25 cellular contexts compared by ENCODE assay signal in the genomic region with DNA sequence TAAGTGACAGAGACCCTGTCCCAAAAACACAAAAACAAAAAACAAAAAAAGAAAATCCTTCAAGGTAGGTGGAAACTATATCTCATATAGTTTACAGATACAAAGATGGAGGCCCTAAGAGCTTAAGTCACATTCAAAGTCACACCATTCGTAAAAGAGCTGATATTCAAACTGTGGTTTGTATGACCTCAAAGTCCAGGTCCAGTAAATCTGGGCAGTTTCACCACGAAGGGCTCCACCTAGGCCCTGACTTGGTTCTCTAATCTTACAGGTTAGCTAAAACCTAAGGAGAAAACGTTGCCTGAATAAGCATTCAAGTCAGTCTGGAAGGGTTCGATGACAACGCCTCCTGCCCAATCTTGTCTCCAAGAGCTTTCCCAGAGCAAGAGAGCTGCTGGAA.
"Had no signal": no experiment of that assay in that cellular context is flagged by ENCODE, and none has a peak within 500 bp of the region (broad histone marks: within the 10 kb centered on the region; RNA-seq: fewer than 3 reads in every experiment).

No MANE protein-coding gene starts in this region.

- H3K36me3 ChIP-seq: esophagus muscularis mucosa, gastroesophageal sphincter, sigmoid colon had no signal

- H3K27ac ChIP-seq: coronary artery, esophagus muscularis mucosa, foreskin keratinocyte, gastroesophageal sphincter, heart left ventricle, psoas muscle, sigmoid colon, spleen, testis, tibial artery had no signal

- H3K27me3 ChIP-seq: esophagus muscularis mucosa, foreskin keratinocyte, gastroesophageal sphincter, heart left ventricle, sigmoid colon, spleen, testis, tibial artery had no signal

- ATAC-seq: foreskin keratinocyte; gastroesophageal sphincter; heart left ventricle; naive thymus-derived CD8-positive, alpha-beta T cell; psoas muscle; right cardiac atrium; stimulated activated memory B cell treated with anti-CD40 and anti-IgM and Interleukin-4, amounts not matched to agents 10 μg/mL and 1 μg/mL and 100 μg/mL, for 72 hours; stimulated activated naive CD8-positive, alpha-beta T cell treated with anti-CD3 and anti-CD28 coated beads, Interleukin-15, Interleukin-2, amounts not matched to agents 100 U/mL and 50 U/mL, for 24 hours had no signal

- H3K4me3 ChIP-seq: coronary artery, esophagus muscularis mucosa, gastroesophageal sphincter, heart left ventricle, lung, psoas muscle, sigmoid colon, spleen, testis, tibial artery had no signal

- H3K9me3 ChIP-seq: esophagus muscularis mucosa, sigmoid colon, testis had no signal

- DNase-seq: dermis blood vessel endothelial cell; effector memory CD4-positive, alpha-beta T cell; foreskin keratinocyte; heart left ventricle; hypothalamus; immature natural killer cell; islet precursor cell; kidney glomerular epithelial cell; naive thymus-derived CD8-positive, alpha-beta T cell; nephron progenitor cell; nucleus accumbens; psoas muscle; right cardiac atrium; sigmoid colon; spleen; stimulated activated CD4-positive, alpha-beta T cell treated with anti-CD3 and anti-CD28 coated beads, Interleukin-4, amount 100 ng/mL, for 4 hours; stimulated activated naive CD8-positive, alpha-beta T cell treated with anti-CD3 and anti-CD28 coated beads, Interleukin-15, Interleukin-2, amounts not matched to agents 100 U/mL and 50 U/mL, for 24 hours; substantia nigra; testis; tibial artery had no signal

- H3K4me1 ChIP-seq: esophagus muscularis mucosa, gastroesophageal sphincter, heart left ventricle, psoas muscle, sigmoid colon, spleen, testis, tibial artery had no signal
